1 cellular context compared by ENCODE assay signal in genomic region chrX:145393702-145394235, GRCh38.
TF ChIP-seq lines count a peak whose summit lies in the region.

No MANE protein-coding gene starts in this region.

TF ChIP-seq in GM12878, 131 proteins besides CTCF, POLR2A, EP300 and RAD21 (continued from another document):
- TF ChIP-seq ZBTB4 (CRISPR knock-in tag; IDR thresholded peaks at IDR 0.05) (no peak), JUNB (IDR thresholded peaks at IDR 0.05) (no peak), CHD2 (IDR thresholded peaks at IDR 0.05; ENCODE audit: borderline replicate concordance, low read depth, low read length) (no peak), IKZF2 (IDR thresholded peaks at IDR 0.05) (no peak)
